ENCODE assay signal across 8 cellular contexts in genomic region chr12:6231359-6232268, GRCh38. TPM values are rescaled to one million over a fixed set of nuclear protein-coding genes. Genes with fewer than 3 reads are reported as not detected.
DNase-seq lines count a peak whose midpoint lies in the region; ATAC-seq, FAIRE-seq and TF ChIP-seq lines count a peak whose summit lies in the region.

No MANE protein-coding gene starts in this region.

- no peaks in the 10 kb centered on the region for H3K9me3 ChIP-seq in astrocyte (ENCODE audit: insufficient read depth, low read depth, low read length)
- no peaks in the 10 kb centered on the region for H3K9me3 ChIP-seq in transverse colon

- no peak overlapping the region for H3K9ac ChIP-seq in astrocyte (ENCODE audit: low read length)

- H3K4me1 ChIP-seq in astrocyte (ENCODE audit: insufficient read depth, low read length) (peaks cover 35% of the 10 kb centered on the region), transverse colon (peaks cover 89 to 98% (median 95%) of the 10 kb centered on the region in 4 donors)

- H2AFZ ChIP-seq in astrocyte (ENCODE audit: low read depth, low read length): no peak overlapping the region

- H3K27me3 ChIP-seq in astrocyte (ENCODE audit: insufficient read depth, low read length) (no peaks in the 10 kb centered on the region), transverse colon (no peaks in the 10 kb centered on the region)

- TF ChIP-seq CTCF in astrocyte (IDR thresholded peaks at IDR 0.05; ENCODE audit: insufficient read depth, low read depth, low read length) (no peak), transverse colon (IDR thresholded peaks at IDR 0.05) (no peak)

- peak overlapping the region; percentile 52 for H3K27ac Mint-ChIP-seq in activated naive CD4-positive, alpha-beta T cell treated with anti-CD3 and anti-CD28 coated beads, Interleukin-2, amount 50 U/mL, for 24 hours
- H3K27ac Mint-ChIP-seq in astrocyte (ENCODE audit: unreplicated experiment): no peak overlapping the region
- H3K27ac Mint-ChIP-seq in memory B cell: peak overlapping the region; percentile 83

- H3K36me3 ChIP-seq in astrocyte (ENCODE audit: insufficient read depth, low read length): peaks cover 3% of the 10 kb centered on the region
- H3K36me3 ChIP-seq in transverse colon: peaks cover 0 to 6% (median 4%) of the 10 kb centered on the region in 4 donors

- peak overlapping the region; percentile 72 for H3K4me2 ChIP-seq in astrocyte (ENCODE audit: low read length)

- no peak for TF ChIP-seq EP300 in transverse colon (IDR thresholded peaks at IDR 0.05; ENCODE audit: low read depth)

- TF ChIP-seq POLR2A in transverse colon (IDR thresholded peaks at IDR 0.05): no peak

- peaks cover 37% of the 10 kb centered on the region for H3K4me1 Mint-ChIP-seq in activated naive CD4-positive, alpha-beta T cell treated with anti-CD3 and anti-CD28 coated beads, Interleukin-2, amount 50 U/mL, for 24 hours
- H3K4me1 Mint-ChIP-seq in astrocyte (ENCODE audit: low read depth, unreplicated experiment): peaks cover 29% of the 10 kb centered on the region
- peaks cover 12% of the 10 kb centered on the region for H3K4me1 Mint-ChIP-seq in memory B cell

- DNase-seq in activated naive CD4-positive, alpha-beta T cell treated with Interleukin-2 at 50 U/mL for 16 hours: no peak
- DNase-seq in astrocyte (ENCODE audit: low read depth) (no peak), memory B cell (ENCODE audit: low spot score in 2 of 2) (no peak), transverse colon (no peak), HuH-7.5 (ENCODE audit: low spot score) (no peak)
- DNase-seq in activated CD8-positive, alpha-beta memory T cell treated with anti-CD3 and anti-CD28 coated beads, Interleukin-2, amount 50 U/mL, for 48 hours: no peak

- intact Hi-C loops in transverse colon (cut with DNase I; ENCODE audit: low total_unique reads): loop anchor here (5.0 kb wide), 1 partner anchor 34 kb away; no protein-coding TSS in a partner anchor

- H3K27me3 Mint-ChIP-seq in activated naive CD4-positive, alpha-beta T cell treated with anti-CD3 and anti-CD28 coated beads, Interleukin-2, amount 50 U/mL, for 24 hours: no peaks in the 10 kb centered on the region
- H3K27me3 Mint-ChIP-seq in astrocyte (ENCODE audit: low read depth, unreplicated experiment) (peaks cover 4% of the 10 kb centered on the region), memory B cell (no peaks in the 10 kb centered on the region)

- ATAC-seq in memory B cell (ENCODE audit: low read depth) (no peak), HG02642 (IDR thresholded peaks at IDR 0.05; ENCODE audit: poor library complexity, unreplicated experiment) (no peak)

- in situ Hi-C loops in transverse colon (cut with MboI; ENCODE audit: low pct_ligation_motif_present in 1 of 4, low pct_unique_long_range_greater_than_20kb in 1 of 4, low sequenced_read_pairs in 3 of 4): no loop called here

- no peak overlapping the region for H3K27ac ChIP-seq in astrocyte (ENCODE audit: low read depth, low read length)
- H3K27ac ChIP-seq in transverse colon: peak overlapping the region; percentile 93 to 97 (median 95)

- H3K4me3 ChIP-seq in astrocyte (ENCODE audit: insufficient read depth, low read depth, low read length) (no peak overlapping the region), transverse colon (no peak overlapping the region)

- H3K9me3 Mint-ChIP-seq in activated naive CD4-positive, alpha-beta T cell treated with anti-CD3 and anti-CD28 coated beads, Interleukin-2, amount 50 U/mL, for 24 hours: no peaks in the 10 kb centered on the region
- H3K9me3 Mint-ChIP-seq in astrocyte (ENCODE audit: unreplicated experiment) (no peaks in the 10 kb centered on the region), memory B cell (no peaks in the 10 kb centered on the region)

- peaks cover 6% of the 10 kb centered on the region for H3K79me2 ChIP-seq in astrocyte (ENCODE audit: insufficient read depth, low read length)

- no peak overlapping the region for H3K4me3 Mint-ChIP-seq in activated naive CD4-positive, alpha-beta T cell treated with anti-CD3 and anti-CD28 coated beads, Interleukin-2, amount 50 U/mL, for 24 hours
- no peak overlapping the region for H3K4me3 Mint-ChIP-seq in astrocyte (ENCODE audit: unreplicated experiment)
- H3K4me3 Mint-ChIP-seq in memory B cell: no peak overlapping the region

- WGBS in transverse colon (ENCODE audit: low coverage in 1 of 2), 2 donors: 35 to 60% methylated on average over 1 to 5 of the region's 5 CpGs

- no peaks in the 10 kb centered on the region for H3K36me3 Mint-ChIP-seq in activated naive CD4-positive, alpha-beta T cell treated with anti-CD3 and anti-CD28 coated beads, Interleukin-2, amount 50 U/mL, for 24 hours
- H3K36me3 Mint-ChIP-seq in astrocyte (ENCODE audit: low read depth, unreplicated experiment) (peaks cover 11% of the 10 kb centered on the region), memory B cell (peaks cover 17% of the 10 kb centered on the region)

- FAIRE-seq in astrocyte (lab: Jason Lieb, UNC): no peak

- no peaks in the 10 kb centered on the region for H4K20me1 ChIP-seq in astrocyte (ENCODE audit: insufficient read depth, low read length)

RNA-seq across cellular contexts. Expression of gene CD9, which starts 31.4 kb away (rescaled TPM):
- total RNA-seq in astrocyte (46.0 and 52.2 TPM in 2 replicates), transverse colon (100 to 1,000 TPM; 207 to 668 (median 481) TPM)
